In genomic region chr6:71414486-71414885, GRCh38 we compare ENCODE assay signal across 19 cellular contexts.
DNase-seq lines count a peak whose midpoint lies in the region; ATAC-seq, FAIRE-seq and TF ChIP-seq lines count a peak whose summit lies in the region.
"Had no signal": no experiment of that assay in that cellular context is flagged by ENCODE, and none has a peak within 500 bp of the region (broad histone marks: within the 10 kb centered on the region; RNA-seq: fewer than 3 reads in every experiment).

No MANE protein-coding gene starts in this region.

- H3K9ac ChIP-seq in kidney (ENCODE audit: low read length in 2 of 2): peak overlapping the region in 1 of 2 donors; percentile 53
- H3K9ac ChIP-seq in neural progenitor cell: no peak overlapping the region

- H3K36me3 Mint-ChIP-seq in neural progenitor cell: peaks cover 53% of the 10 kb centered on the region
- H3K36me3 Mint-ChIP-seq: activated naive CD4-positive, alpha-beta T cell treated with anti-CD3 and anti-CD28 coated beads, Interleukin-2, amount 50 U/mL, for 24 hours had no signal

- H3K4me1 ChIP-seq in right cardiac atrium (ENCODE audit: control insufficient read depth, insufficient read depth, low read length): peaks cover 5% of the 10 kb centered on the region
- peaks cover 17 to 25% of the 10 kb centered on the region in 2 donors for H3K4me1 ChIP-seq in kidney (ENCODE audit: control insufficient read depth in 1 of 2, insufficient read depth in 1 of 2, low read depth in 1 of 2, low read length in 2 of 2)
- H3K4me1 ChIP-seq in neural progenitor cell: peaks cover 5% of the 10 kb centered on the region

- TF ChIP-seq CTCF in kidney (IDR thresholded peaks at IDR 0.05; ENCODE audit: borderline replicate concordance, extremely low read depth, insufficient read depth) (no peak), neural progenitor cell (IDR thresholded peaks at IDR 0.05) (no peak), brain microvascular endothelial cell (IDR thresholded peaks at IDR 0.05; ENCODE audit: low read depth, low read length, missing control alignments) (no peak)

- H3K4me3 Mint-ChIP-seq in neural progenitor cell: peak overlapping the region; percentile 11
- H3K4me3 Mint-ChIP-seq: activated naive CD4-positive, alpha-beta T cell treated with anti-CD3 and anti-CD28 coated beads, Interleukin-2, amount 50 U/mL, for 24 hours; activated T-cell treated with anti-CD3 and anti-CD28 coated beads, Interleukin-2, amount 50 U/mL, for 72 hours; naive thymus-derived CD8-positive, alpha-beta T cell; stimulated activated naive CD8-positive, alpha-beta T cell treated with anti-CD3 and anti-CD28 coated beads, Interleukin-15, amount 100 ng/mL, for 72 hours had no signal

- no peaks in the 10 kb centered on the region for H3K79me2 ChIP-seq in neural progenitor cell (ENCODE audit: low read depth)

- peak; percentile 98 for FAIRE-seq in kidney (lab: Jason Lieb, UNC)

- peaks cover 58% of the 10 kb centered on the region for H3K4me1 Mint-ChIP-seq in neural progenitor cell
- H3K4me1 Mint-ChIP-seq: activated naive CD4-positive, alpha-beta T cell treated with anti-CD3 and anti-CD28 coated beads, Interleukin-2, amount 50 U/mL, for 24 hours; stimulated activated naive CD8-positive, alpha-beta T cell treated with anti-CD3 and anti-CD28 coated beads, Interleukin-15, amount 100 ng/mL, for 72 hours had no signal

- ATAC-seq in right cardiac atrium (no peak), Right ventricle myocardium superior (ENCODE audit: poor library complexity) (no peak), GM21723 (IDR thresholded peaks at IDR 0.05; ENCODE audit: unreplicated experiment) (no peak)
- ATAC-seq: activated T-cell treated with anti-CD3 and anti-CD28 coated beads, Interleukin-2, amount 50 U/mL, for 72 hours; naive thymus-derived CD8-positive, alpha-beta T cell; stimulated activated naive CD8-positive, alpha-beta T cell treated with anti-CD3 and anti-CD28 coated beads, Interleukin-15, amount 100 ng/mL, for 72 hours had no signal

- peaks cover 8% of the 10 kb centered on the region for H4K20me1 ChIP-seq in neural progenitor cell (ENCODE audit: low read depth)

- no peaks in the 10 kb centered on the region for H3K9me3 Mint-ChIP-seq in neural progenitor cell
- H3K9me3 Mint-ChIP-seq: activated T-cell treated with anti-CD3 and anti-CD28 coated beads, Interleukin-2, amount 50 U/mL, for 72 hours; stimulated activated naive CD8-positive, alpha-beta T cell treated with anti-CD3 and anti-CD28 coated beads, Interleukin-15, amount 100 ng/mL, for 72 hours had no signal

- peak overlapping the region; percentile 35 for H3K4me3 ChIP-seq in right cardiac atrium (ENCODE audit: low read length)
- H3K4me3 ChIP-seq in kidney (ENCODE audit: low read length in 2 of 2): peak overlapping the region; percentile 49 to 56
- H3K4me3 ChIP-seq in neural progenitor cell: no peak overlapping the region
- H3K4me3 ChIP-seq in brain microvascular endothelial cell (ENCODE audit: low read depth, low read length): no peak overlapping the region
- H3K4me3 ChIP-seq: ascending aorta had no signal

- WGBS in right cardiac atrium: 63% methylated on average over 3 of the region's 3 CpGs

- H3K9me3 ChIP-seq in right cardiac atrium (ENCODE audit: control insufficient read depth, low read length) (no peaks in the 10 kb centered on the region), kidney (ENCODE audit: control insufficient read depth in 1 of 2, low read length in 2 of 2) (no peaks in the 10 kb centered on the region), neural progenitor cell (ENCODE audit: low read depth) (no peaks in the 10 kb centered on the region)
- H3K9me3 ChIP-seq: ascending aorta had no signal

- no peak for DNase-seq in right cardiac atrium
- no peak for DNase-seq in Right ventricle myocardium superior
- no peak for DNase-seq in kidney
- no peak for DNase-seq in neural progenitor cell (ENCODE audit: low spot score)
- DNase-seq in brain microvascular endothelial cell: no peak
- DNase-seq in activated naive CD4-positive, alpha-beta T cell (lab: John Stamatoyannopoulos, UW): no peak
- no peak for DNase-seq in NCI-H446 treated with DMSO at 0.1 percent for 48 hours (lab: John Stamatoyannopoulos, UW)
- DNase-seq: activated T-cell treated with anti-CD3 and anti-CD28 coated beads, Interleukin-2, amount 50 U/mL, for 72 hours; effector CD4-positive, alpha-beta T cell; EL; head of caudate nucleus; naive thymus-derived CD8-positive, alpha-beta T cell; NCI-H524; stimulated activated CD4-positive, alpha-beta T cell treated with anti-CD3 and anti-CD28 coated beads, Interleukin-4, amount 100 ng/mL, for 1 hour; stimulated activated naive CD8-positive, alpha-beta T cell treated with anti-CD3 and anti-CD28 coated beads, Interleukin-15, amount 100 ng/mL, for 72 hours; SW 1271 had no signal

- no peaks in the 10 kb centered on the region for H3K27me3 Mint-ChIP-seq in neural progenitor cell (ENCODE audit: insufficient read depth, low read depth)

- peaks cover 7 to 53% of the 10 kb centered on the region in 2 donors for H3K36me3 ChIP-seq in kidney (ENCODE audit: control insufficient read depth in 1 of 2, insufficient read depth in 2 of 2, low read length in 2 of 2)
- H3K36me3 ChIP-seq in neural progenitor cell: no peaks in the 10 kb centered on the region
- H3K36me3 ChIP-seq in brain microvascular endothelial cell (replicated peaks): peaks cover 24% of the 10 kb centered on the region

- H3F3A ChIP-seq in neural progenitor cell (ENCODE audit: low read depth): peaks cover 2% of the 10 kb centered on the region

- intact Hi-C loops in right cardiac atrium (cut with DNase I) (no loop called here), Right ventricle myocardium superior (cut with DNase I) (no loop called here), kidney (cut with DNase I) (no loop called here)

- no peak overlapping the region for H3K27ac Mint-ChIP-seq in neural progenitor cell
- H3K27ac Mint-ChIP-seq: activated naive CD4-positive, alpha-beta T cell treated with anti-CD3 and anti-CD28 coated beads, Interleukin-2, amount 50 U/mL, for 24 hours; activated T-cell treated with anti-CD3 and anti-CD28 coated beads, Interleukin-2, amount 50 U/mL, for 72 hours; naive thymus-derived CD8-positive, alpha-beta T cell; stimulated activated naive CD8-positive, alpha-beta T cell treated with anti-CD3 and anti-CD28 coated beads, Interleukin-15, amount 100 ng/mL, for 72 hours had no signal

- H3K27me3 ChIP-seq in right cardiac atrium (ENCODE audit: control insufficient read depth, insufficient read depth) (no peaks in the 10 kb centered on the region), neural progenitor cell (peaks cover 20% of the 10 kb centered on the region), brain microvascular endothelial cell (replicated peaks) (no peaks in the 10 kb centered on the region)
- H3K27me3 ChIP-seq: ascending aorta had no signal

- no peak overlapping the region for H2AFZ ChIP-seq in neural progenitor cell (replicated peaks)

- H3K4me2 ChIP-seq in neural progenitor cell: no peak overlapping the region

- H3K27ac ChIP-seq in right cardiac atrium (ENCODE audit: low read length) (no peak overlapping the region), kidney (ENCODE audit: low read depth in 2 of 2, low read length in 2 of 2) (peak overlapping the region; percentile 54 to 88), neural progenitor cell (no peak overlapping the region), brain microvascular endothelial cell (no peak overlapping the region)
- H3K27ac ChIP-seq: ascending aorta had no signal

- in situ Hi-C loops in brain microvascular endothelial cell (cut with HindIII; ENCODE audit: low pct_ligation_motif_present, low sequenced_read_pairs): no loop called here

Comparison
In these comparisons a context has a peak if more than half of its experiments do, and no peak if none do; other contexts are left out.
1. H3K27ac ChIP-seq: peak in kidney (2 of 2); none in right cardiac atrium (single experiment), neural progenitor cell (single experiment) and brain microvascular endothelial cell (single experiment).
2. H3K4me3 ChIP-seq: peak in right cardiac atrium (single experiment) and kidney (2 of 2); none in neural progenitor cell (single experiment) and brain microvascular endothelial cell (single experiment).